ENCODE assay signal across 14 cellular contexts in the genomic region with DNA sequence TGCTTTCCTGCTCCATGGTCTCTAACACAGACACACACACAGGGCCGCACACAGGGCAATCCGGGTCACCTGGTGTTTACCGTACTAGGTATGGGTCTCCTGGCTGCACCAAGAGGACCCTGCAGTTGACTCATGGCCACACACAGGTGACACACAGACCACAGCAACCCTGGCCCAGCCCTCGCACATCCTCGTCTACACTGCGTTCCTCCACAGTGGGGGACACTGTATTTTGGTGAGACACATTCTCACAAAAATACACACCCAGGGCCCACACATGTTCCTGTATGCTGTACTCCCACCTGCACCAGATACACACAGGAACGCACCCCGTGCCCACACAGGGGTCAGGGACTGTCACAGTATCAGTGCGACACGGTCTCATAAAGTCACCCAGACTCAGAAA. TPM values are rescaled to one million over a fixed set of nuclear protein-coding genes. Genes with fewer than 3 reads are reported as not detected.
DNase-seq lines count a peak whose midpoint lies in the region; ATAC-seq, FAIRE-seq and TF ChIP-seq lines count a peak whose summit lies in the region.
"Had no signal": no experiment of that assay in that cellular context is flagged by ENCODE, and none has a peak within 500 bp of the region (broad histone marks: within the 10 kb centered on the region; RNA-seq: fewer than 3 reads in every experiment).

No MANE protein-coding gene starts in this region.

- H3K27me3 Mint-ChIP-seq in T-helper 1 cell treated with Interleukin-12 subunit alpha and Interleukin-12 subunit beta and Interleukin-4 antibody, amounts not matched to agents 30 μg/mL and 1 μg/mL, for 36 hours (ENCODE audit: low read depth) = peaks cover 29% of the 10 kb centered on the region

- no peak overlapping the region for H2AK5ac ChIP-seq in H1 (ENCODE audit: low read depth, low read length)

- no peaks in the 10 kb centered on the region for H3K79me2 ChIP-seq in PC-3 (ENCODE audit: low read length)
- H3K79me2 ChIP-seq in H1 (ENCODE audit: control insufficient read depth in 1 of 2, insufficient read depth in 2 of 2, low read length in 2 of 2) = no peaks in the 10 kb centered on the region

- no peaks in the 10 kb centered on the region for H3K9me3 ChIP-seq in PC-3 (ENCODE audit: low read length)
- H3K9me3 ChIP-seq in H1 (ENCODE audit: insufficient read depth in 2 of 2, low read depth in 1 of 2, low read length in 1 of 2) = no peaks in the 10 kb centered on the region; a peak in 1 of 4 replicates
- H3K9me3 ChIP-seq in skeletal muscle satellite cell (replicated peaks; ENCODE audit: low read length) = no peaks in the 10 kb centered on the region
- H3K9me3 ChIP-seq in spleen = no peaks in the 10 kb centered on the region

- no peak overlapping the region; the same call in 1 of the 2 replicates for H2BK15ac ChIP-seq in H1 (ENCODE audit: low read length)

- no peak overlapping the region for H3K18ac ChIP-seq in H1 (ENCODE audit: extremely low read depth, low read length)

- DNase-seq in T-helper 1 cell = no peak
- no peak for DNase-seq in PC-3
- DNase-seq in H1 (ENCODE audit: low read depth in 1 of 2, low spot score in 2 of 2) = no peak
- no peak for DNase-seq in spleen
- DNase-seq in MV-4-11 (lab: John Stamatoyannopoulos, UW) = no peak
- DNase-seq in NCI-H2196 (lab: John Stamatoyannopoulos, UW; ENCODE audit: unreplicated experiment) = no peak
- DNase-seq: activated CD4-positive, alpha-beta T cell treated with anti-CD3 and anti-CD28 coated beads, Interleukin-2, amount 50 U/mL, for 4 hours; DMS 273 treated with DMSO at 0.1 percent for 48 hours; foreskin melanocyte; NCI-H1436 treated with DMSO at 0.1 percent for 48 hours; stimulated activated CD4-positive, alpha-beta T cell treated with anti-CD3 and anti-CD28 coated beads, Interleukin-1b, Interleukin-23, amount 100 ng/mL, for 48 hours had no signal

- CTCF ChIA-PET in PC-3 (lab: Charles Lee) = no interaction called here
- CTCF ChIA-PET in H1 (lab: Charles Lee; ENCODE audit: partially characterized antibody) = interaction anchor here (0.8 to 8.2 kb wide), 4 partner anchors 10 to 179 kb away, joined by 3 to 67 read pairs (median 4); a partner anchor contains a TSS

- no peak overlapping the region for H3K4ac ChIP-seq in H1 (replicated peaks; ENCODE audit: insufficient read length, low read depth, low read length)

- H3K9ac ChIP-seq in PC-3 (ENCODE audit: low read length) (no peak overlapping the region), H1 (replicated peaks in 1 of 4; ENCODE audit: extremely low read depth in 1 of 4, low read depth in 3 of 4, low read length in 3 of 4) (no peak overlapping the region), skeletal muscle satellite cell (ENCODE audit: low read depth, low read length) (no peak overlapping the region)

- H3K56ac ChIP-seq in H1 (replicated peaks; ENCODE audit: insufficient read length, low read depth, low read length) = no peak overlapping the region

- no peak for TF ChIP-seq EP300 in H1 (IDR thresholded peaks at IDR 0.05; ENCODE audit: borderline replicate concordance in 1 of 2, low read depth in 2 of 2, low read length in 2 of 2)

- no peaks in the 10 kb centered on the region for H3K79me1 ChIP-seq in H1 (ENCODE audit: low read depth, low read length)

- H4K20me1 ChIP-seq in PC-3 (ENCODE audit: low read length) (no peaks in the 10 kb centered on the region), H1 (replicated peaks in 1 of 2; ENCODE audit: control insufficient read depth in 1 of 2, insufficient read depth in 2 of 2, low read length in 2 of 2) (peaks cover 0 to 4% of the 10 kb centered on the region in 2 experiments)

- no peak overlapping the region for H4K8ac ChIP-seq in H1 (ENCODE audit: extremely low read depth, insufficient read depth, low read length)

- H3K36me3 ChIP-seq in PC-3 (ENCODE audit: low read depth, low read length) (no peaks in the 10 kb centered on the region), H1 (ENCODE audit: control insufficient read depth in 2 of 4, insufficient read depth in 4 of 4, low read length in 3 of 4) (no peaks in the 10 kb centered on the region), skeletal muscle satellite cell (ENCODE audit: insufficient read depth, low read length) (no peaks in the 10 kb centered on the region), spleen (no peaks in the 10 kb centered on the region)

- H3K23me2 ChIP-seq in H1 (ENCODE audit: low read depth, low read length) = peaks cover 5% of the 10 kb centered on the region; the same call in 1 of the 2 replicates

- H3K14ac ChIP-seq in H1 (ENCODE audit: insufficient read length) = no peak overlapping the region

- FAIRE-seq in H1 (lab: Jason Lieb, UNC) = no peak

- TF ChIP-seq CTCF in PC-3 (conservative IDR thresholded peaks at IDR 0.05; ENCODE audit: low read depth, low read length) (no peak), H1 (IDR thresholded peaks at IDR 0.05; ENCODE audit: control extremely low read depth in 1 of 3, insufficient read depth in 1 of 3, low read depth in 1 of 3, low read length in 3 of 3) (no peak), spleen (IDR thresholded peaks at IDR 0.05 in 8 of 11, conservative IDR thresholded peaks at IDR 0.05 in 3 of 11) (no peak)

- H3K36me3 Mint-ChIP-seq in T-helper 1 cell treated with Interleukin-12 subunit alpha and Interleukin-12 subunit beta and Interleukin-4 antibody, amounts not matched to agents 30 μg/mL and 1 μg/mL, for 36 hours (ENCODE audit: low read depth) = peaks cover 28% of the 10 kb centered on the region

- WGBS in H1 (ENCODE audit: extremely low coverage in 1 of 2, insufficient coverage in 1 of 2, insufficient read length in 1 of 2, insufficient replicate concordance in 2 of 2, low coverage in 1 of 2, low lambda C conversion rate in 2 of 2, missing lambda C conversion rate in 1 of 2), 2 experiments = 93% methylated on average over 10 of the region's 10 CpGs; no CpG with 5 or more reads in 1 of the 2 experiments
- 86 to 94% (median 88%) methylated on average over 10 of the region's 10 CpGs for WGBS in spleen, 5 donors

- intact Hi-C loops in PC-3 (cut with micrococcal nuclease) = no loop called here
- intact Hi-C loops in spleen (cut with DNase I; ENCODE audit: low total_unique reads) = no loop called here

- no peak overlapping the region for H4K91ac ChIP-seq in H1 (replicated peaks; ENCODE audit: insufficient read length, low read length)

- H3K4me1 Mint-ChIP-seq in T-helper 1 cell treated with Interleukin-12 subunit alpha and Interleukin-12 subunit beta and Interleukin-4 antibody, amounts not matched to agents 30 μg/mL and 1 μg/mL, for 36 hours (ENCODE audit: low read depth) = peaks cover 46% of the 10 kb centered on the region

- H3K4me3 ChIP-seq in PC-3 (ENCODE audit: low read length) = no peak overlapping the region
- H3K4me3 ChIP-seq in H1 (ENCODE audit: extremely low read depth in 1 of 4, insufficient read depth in 2 of 4, low read depth in 3 of 4, low read length in 4 of 4) = no peak overlapping the region
- H3K4me3 ChIP-seq in skeletal muscle satellite cell (ENCODE audit: low read length) = no peak overlapping the region
- H3K4me3 ChIP-seq in spleen = no peak overlapping the region

- peak; percentile 8 for ATAC-seq in PC-3

- no peak overlapping the region for H2BK5ac ChIP-seq in H1 (ENCODE audit: low read depth, low read length)

- H3K4me2 ChIP-seq in PC-3 (ENCODE audit: low read length) (no peak overlapping the region), H1 (ENCODE audit: insufficient read depth in 1 of 2, low read depth in 2 of 2, low read length in 2 of 2) (peak overlapping the region; percentile 54 to 65; a peak in 3 of 4 replicates), skeletal muscle satellite cell (ENCODE audit: low read length) (peak overlapping the region; percentile 86)

- no peaks in the 10 kb centered on the region for H3K9me2 ChIP-seq in PC-3 (replicated peaks; ENCODE audit: low read length)

- H3K27ac ChIP-seq in PC-3 (ENCODE audit: low read length) (no peak overlapping the region), H1 (ENCODE audit: low read depth, low read length) (no peak overlapping the region), spleen (peak overlapping the region in 2 of 8 donors; percentile 78 to 86)
- H3K27ac ChIP-seq: 22Rv1 had no signal

- no peak for TF ChIP-seq POLR2A in H1 (IDR thresholded peaks at IDR 0.05; ENCODE audit: control extremely low read depth in 1 of 2, low read depth in 2 of 2, low read length in 2 of 2)
- TF ChIP-seq POLR2A in spleen (IDR thresholded peaks at IDR 0.05) = no peak

- peaks cover 25% of the 10 kb centered on the region; the same call in 1 of the 2 replicates for H3K4me1 ChIP-seq in PC-3 (ENCODE audit: insufficient read depth, low read length)
- peaks cover 0 to 9% (median 6%) of the 10 kb centered on the region in 4 experiments; a peak in 6 of 7 replicates for H3K4me1 ChIP-seq in H1 (replicated peaks in 1 of 4; ENCODE audit: control insufficient read depth in 3 of 4, insufficient read depth in 4 of 4, low read length in 3 of 4)
- H3K4me1 ChIP-seq in skeletal muscle satellite cell (ENCODE audit: control insufficient read depth, insufficient read depth, low read length) = peaks cover 17% of the 10 kb centered on the region
- H3K4me1 ChIP-seq in spleen = peaks cover 17 to 58% (median 46%) of the 10 kb centered on the region in 6 donors

- H2AFZ ChIP-seq in PC-3 (ENCODE audit: low read length) (no peak overlapping the region), H1 (ENCODE audit: low read length) (no peak overlapping the region)

- peak overlapping the region; percentile 70 for H3K27ac Mint-ChIP-seq in T-helper 1 cell treated with Interleukin-12 subunit alpha and Interleukin-12 subunit beta and Interleukin-4 antibody, amounts not matched to agents 30 μg/mL and 1 μg/mL, for 36 hours

- H3K27me3 ChIP-seq in PC-3 (ENCODE audit: low read length) (peaks cover 21% of the 10 kb centered on the region), H1 (replicated peaks in 1 of 4; ENCODE audit: control insufficient read depth in 3 of 4, extremely low read depth in 1 of 4, insufficient read depth in 3 of 4, low read length in 3 of 4) (peaks cover 32 to 54% (median 46%) of the 10 kb centered on the region in 4 experiments), skeletal muscle satellite cell (ENCODE audit: control insufficient read depth, insufficient read depth, low read length) (peaks cover 5% of the 10 kb centered on the region), spleen (replicated peaks in 1 of 7) (peaks cover 0 to 47% (median 11%) of the 10 kb centered on the region in 7 donors)

- H3K23ac ChIP-seq in H1 (ENCODE audit: insufficient read length) = no peak overlapping the region

- no peak for TF ChIP-seq RAD21 in H1 (IDR thresholded peaks at IDR 0.05 in 1 of 2, conservative IDR thresholded peaks at IDR 0.05 in 1 of 2; ENCODE audit: low read depth in 2 of 2, low read length in 2 of 2)

- POLR2A ChIA-PET in PC-3 (lab: Charles Lee; ENCODE audit: unreplicated experiment) (no interaction called here), H1 (lab: Charles Lee; ENCODE audit: partially characterized antibody) (interaction anchor here (0.5 kb wide), 1 partner anchor 95 kb away, joined by 5 read pairs; no protein-coding TSS in a partner anchor)

- no peak overlapping the region for H4K5ac ChIP-seq in H1 (ENCODE audit: insufficient read length, low read depth, low read length)

- H2BK20ac ChIP-seq in H1 (ENCODE audit: low read length) = no peak overlapping the region

- no peak overlapping the region for H2BK120ac ChIP-seq in H1 (replicated peaks; ENCODE audit: low read depth, low read length)

- H3K4me3 Mint-ChIP-seq in T-helper 1 cell treated with Interleukin-12 subunit alpha and Interleukin-12 subunit beta and Interleukin-4 antibody, amounts not matched to agents 30 μg/mL and 1 μg/mL, for 36 hours = peak overlapping the region; percentile 33

- BruUV-seq in PC-3 (replicated peaks; lab: Mats Ljungman, UMichigan) = TSS peak; percentile 11

- H3F3A ChIP-seq in PC-3 (ENCODE audit: low read length, unreplicated experiment) = no peaks in the 10 kb centered on the region

- no peak overlapping the region for H2BK12ac ChIP-seq in H1 (ENCODE audit: low read depth, low read length)

- H3K9me3 Mint-ChIP-seq in T-helper 1 cell treated with Interleukin-12 subunit alpha and Interleukin-12 subunit beta and Interleukin-4 antibody, amounts not matched to agents 30 μg/mL and 1 μg/mL, for 36 hours = no peaks in the 10 kb centered on the region

RNA-seq across cellular contexts. Expression of a gene that starts 12.8 kb away (rescaled TPM):
- total RNA-seq in PC-3 (2014; rRNA removed) (2.8 and 3.1 TPM in 2 replicates), spleen (10 to 100 TPM; 12.0 to 17.3 (median 13.3) TPM)
- 4.4 and 5.0 TPM in 2 replicates for total RNA-seq in H1 (2021; fragmentation: NEBNext Ultra II Directional; extraction: Animal tissue kit (Norgen Biotek cat#: 25700))
- polyA plus RNA-seq in H1 (2011; rRNA removed) (2.0 and 3.4 TPM in 2 replicates), spleen (1 to 10 TPM; 2.1 to 4.4 (median 3.2) TPM)
- 1.8 TPM for polyA plus RNA-seq in H1 (2011; cell fraction: cytosol; rRNA removed)
- 2.5 TPM for polyA plus RNA-seq in H1 (2011; cell fraction: nucleus; rRNA removed)
- 2.6 to 4.2 TPM (median 3.9 TPM) in 4 replicates for polyA plus RNA-seq in H1 (2012, experiment 1 of 2)
- polyA plus RNA-seq in H1 (2012, experiment 2 of 2) = 3.2 TPM
- 3.3 TPM for polyA plus RNA-seq in H1 (2013, experiment 1 of 2)
- polyA plus RNA-seq in H1 (2013, experiment 2 of 2) = 3.4 TPM
- 2.8 and 3.4 TPM in 2 replicates for polyA minus RNA-seq in H1 (2011; rRNA and poly(A)+ RNA removed)
- 4.5 TPM for polyA minus RNA-seq in H1 (2011; cell fraction: cytosol; rRNA and poly(A)+ RNA removed)
- 2.3 TPM for polyA minus RNA-seq in H1 (2011; cell fraction: nucleus; rRNA and poly(A)+ RNA removed)
- total RNA-seq in skeletal muscle satellite cell (2012; rRNA removed) = 3.5 and 5.6 TPM in 2 replicates

RNA-seq across cellular contexts. Expression of a gene that starts 29.8 kb away (rescaled TPM):
- total RNA-seq in PC-3 (2014; rRNA removed) (560 and 709 TPM in 2 replicates), spleen (100 to 1,000 TPM; 131 to 186 (median 150) TPM)
- 162 and 164 TPM in 2 replicates for total RNA-seq in H1 (2021; fragmentation: NEBNext Ultra II Directional; extraction: Animal tissue kit (Norgen Biotek cat#: 25700))
- polyA plus RNA-seq in H1 (2011; rRNA removed) (181 and 285 TPM in 2 replicates), spleen (100 to 1,000 TPM; 142 to 387 (median 251) TPM)
- polyA plus RNA-seq in H1 (2011; cell fraction: cytosol; rRNA removed) = 404 TPM
- polyA plus RNA-seq in H1 (2011; cell fraction: nucleus; rRNA removed) = 587 TPM
- 155 to 277 TPM (median 276 TPM) in 4 replicates for polyA plus RNA-seq in H1 (2012, experiment 1 of 2)
- polyA plus RNA-seq in H1 (2012, experiment 2 of 2) = 150 TPM
- polyA plus RNA-seq in H1 (2013, experiment 1 of 2) = 155 TPM
- 145 TPM for polyA plus RNA-seq in H1 (2013, experiment 2 of 2)
- polyA minus RNA-seq in H1 (2011; rRNA and poly(A)+ RNA removed) = 66.0 and 91.9 TPM in 2 replicates
- 104 TPM for polyA minus RNA-seq in H1 (2011; cell fraction: cytosol; rRNA and poly(A)+ RNA removed)
- polyA minus RNA-seq in H1 (2011; cell fraction: nucleus; rRNA and poly(A)+ RNA removed) = 73.2 TPM
- total RNA-seq in skeletal muscle satellite cell (2012; rRNA removed) = 210 and 249 TPM in 2 replicates

RNA-seq across cellular contexts. Expression of a gene that starts 52.8 kb away (rescaled TPM):
- total RNA-seq in PC-3 (2014; rRNA removed) (177 and 201 TPM in 2 replicates), spleen (100 to 1,000 TPM; 208 to 299 (median 246) TPM)
- total RNA-seq in H1 (2021; fragmentation: NEBNext Ultra II Directional; extraction: Animal tissue kit (Norgen Biotek cat#: 25700)) = 40.8 and 42.7 TPM in 2 replicates
- polyA plus RNA-seq in H1 (2011; rRNA removed) (32.1 and 47.6 TPM in 2 replicates), spleen (100 to 1,000 TPM; 159 to 422 (median 257) TPM)
- polyA plus RNA-seq in H1 (2011; cell fraction: cytosol; rRNA removed) = 37.8 TPM
- polyA plus RNA-seq in H1 (2011; cell fraction: nucleus; rRNA removed) = 184 TPM
- 44.3 to 65.1 TPM (median 54.1 TPM) in 4 replicates for polyA plus RNA-seq in H1 (2012, experiment 1 of 2)
- 41.2 TPM for polyA plus RNA-seq in H1 (2012, experiment 2 of 2)
- 39.9 TPM for polyA plus RNA-seq in H1 (2013, experiment 1 of 2)
- 36.9 TPM for polyA plus RNA-seq in H1 (2013, experiment 2 of 2)
- polyA minus RNA-seq in H1 (2011; rRNA and poly(A)+ RNA removed) = 22.6 and 28.0 TPM in 2 replicates
- polyA minus RNA-seq in H1 (2011; cell fraction: cytosol; rRNA and poly(A)+ RNA removed) = 20.1 TPM
- polyA minus RNA-seq in H1 (2011; cell fraction: nucleus; rRNA and poly(A)+ RNA removed) = 32.9 TPM
- 65.9 and 74.0 TPM in 2 replicates for total RNA-seq in skeletal muscle satellite cell (2012; rRNA removed)
